Comparison of ENCODE assay signal across 15 cellular contexts in genomic region chr3:127168271-127168670, GRCh38. TPM values are rescaled to one million over a fixed set of nuclear protein-coding genes. Genes with fewer than 3 reads are reported as not detected.
DNase-seq lines count a peak whose midpoint lies in the region; TF ChIP-seq lines count a peak whose summit lies in the region.
"Had no signal": no experiment of that assay in that cellular context is flagged by ENCODE, and none has a peak within 500 bp of the region (broad histone marks: within the 10 kb centered on the region; RNA-seq: fewer than 3 reads in every experiment).

No MANE protein-coding gene starts in this region.

- H3K27me3 Mint-ChIP-seq in glutamatergic neuron (ENCODE audit: unreplicated experiment): peaks cover 5% of the 10 kb centered on the region

- peaks cover 7% of the 10 kb centered on the region for H3K4me1 ChIP-seq in vagina

- peak; percentile 48 for DNase-seq in activated effector memory CD4-positive, alpha-beta T cell treated with anti-CD3 and anti-CD28 coated beads, Interleukin-2, amount 50 U/mL, for 16 hours
- DNase-seq in activated effector memory CD4-positive, alpha-beta T cell treated with Interleukin-2 at 50 U/mL for 16 hours: no peak
- peak; percentile 41 for DNase-seq in glutamatergic neuron
- DNase-seq in mesenteric fat pad (ENCODE audit: low spot score): peak; percentile 68
- peak; percentile 52 to 88 for DNase-seq in vagina (ENCODE audit: extremely low spot score in 2 of 2)
- DNase-seq in HCEC 1CT: no peak
- DNase-seq in NOMO-1 treated with dmso at 0.1 percent for 144 hours (lab: John Stamatoyannopoulos, UW; ENCODE audit: unreplicated experiment): no peak
- no peak for DNase-seq in activated T-cell treated with anti-CD3 and anti-CD28 coated beads for 4 hours
- DNase-seq: 8988T, DMS53, H9, NCI-H2029 treated with DMSO at 0.1 percent for 48 hours, NCI-H526 treated with DMSO at 0.1 percent for 48 hours, OCI-M1 had no signal

- H3K27me3 ChIP-seq in vagina: no peaks in the 10 kb centered on the region

- peaks cover 28% of the 10 kb centered on the region for H3K4me1 Mint-ChIP-seq in glutamatergic neuron (ENCODE audit: low read depth, unreplicated experiment)

- no peaks in the 10 kb centered on the region for H3K9me3 ChIP-seq in vagina

- H3K4me3 Mint-ChIP-seq in glutamatergic neuron (ENCODE audit: unreplicated experiment): no peak overlapping the region
- H3K4me3 Mint-ChIP-seq: H9 had no signal

- peaks cover 4% of the 10 kb centered on the region for H3K9me3 Mint-ChIP-seq in glutamatergic neuron (ENCODE audit: unreplicated experiment)
- H3K9me3 Mint-ChIP-seq: H9 had no signal

- intact Hi-C loops in vagina (cut with DNase I): no loop called here

- no peak overlapping the region for H3K27ac ChIP-seq in vagina
- H3K27ac ChIP-seq: C4-2B had no signal

- no peaks in the 10 kb centered on the region for H3K36me3 Mint-ChIP-seq in glutamatergic neuron (ENCODE audit: unreplicated experiment)

- no peak for TF ChIP-seq POLR2A in vagina (IDR thresholded peaks at IDR 0.05)

- H3K36me3 ChIP-seq in vagina: no peaks in the 10 kb centered on the region

- H3K4me3 ChIP-seq in vagina: no peak overlapping the region

- TF ChIP-seq CTCF in glutamatergic neuron (IDR thresholded peaks at IDR 0.05; ENCODE audit: partially characterized antibody, unreplicated experiment) (no peak), vagina (IDR thresholded peaks at IDR 0.05) (no peak)

- H3K27ac Mint-ChIP-seq in glutamatergic neuron (ENCODE audit: unreplicated experiment): no peak overlapping the region
- H3K27ac Mint-ChIP-seq: H9 had no signal

RNA-seq across cellular contexts. Expression of gene PRR23E, which starts 24.7 kb away (rescaled TPM):
- not detected for total RNA-seq in glutamatergic neuron (ENCODE audit: unreplicated experiment)
- total RNA-seq in mesenteric fat pad: not detected
- total RNA-seq in vagina: not detected
- total RNA-seq: H9 had no signal

Comparison
In these comparisons a context has a peak if more than half of its experiments do, and no peak if none do; other contexts are left out.
1. DNase-seq: peak in activated effector memory CD4-positive, alpha-beta T cell treated with anti-CD3 and anti-CD28 coated beads, Interleukin-2, amount 50 U/mL, for 16 hours (single experiment), glutamatergic neuron (single experiment), mesenteric fat pad (single experiment) and vagina (2 of 2); none in activated effector memory CD4-positive, alpha-beta T cell treated with Interleukin-2 at 50 U/mL for 16 hours (single experiment), HCEC 1CT (single experiment), NOMO-1 treated with dmso at 0.1 percent for 144 hours (single experiment) and activated T-cell treated with anti-CD3 and anti-CD28 coated beads for 4 hours (single experiment).